23 cellular contexts compared by ENCODE assay signal in genomic region chr7:139914861-139915300, GRCh38.
A peak's percentile ranks its signal among the peaks of the same experiment; 100 is the strongest.
DNase-seq lines count a peak whose midpoint lies in the region; ATAC-seq and TF ChIP-seq lines count a peak whose summit lies in the region.
"Had no signal": no experiment of that assay in that cellular context is flagged by ENCODE, and none has a peak within 500 bp of the region (broad histone marks: within the 10 kb centered on the region; RNA-seq: fewer than 3 reads in every experiment).

No MANE protein-coding gene starts in this region.

- peak overlapping the region; percentile 96 for H3K27ac ChIP-seq in PC-3 (ENCODE audit: low read length)
- peak overlapping the region in 4 of 5 donors; percentile 71 to 80 (median 78) for H3K27ac ChIP-seq in stomach
- H3K27ac ChIP-seq: ovary had no signal

- no peaks in the 10 kb centered on the region for H3K36me3 Mint-ChIP-seq in activated naive CD4-positive, alpha-beta T cell treated with anti-CD3 and anti-CD28 coated beads, Interleukin-2, amount 50 U/mL, for 24 hours
- no peaks in the 10 kb centered on the region for H3K36me3 Mint-ChIP-seq in activated naive CD4-positive, alpha-beta T cell treated with anti-CD3 and anti-CD28 coated beads for 36 hours (ENCODE audit: low read depth)

- H4K20me1 ChIP-seq in PC-3 (ENCODE audit: low read length): no peaks in the 10 kb centered on the region

- no peaks in the 10 kb centered on the region for H3K9me2 ChIP-seq in PC-3 (replicated peaks; ENCODE audit: low read length)

- peaks cover 11% of the 10 kb centered on the region for H3F3A ChIP-seq in PC-3 (ENCODE audit: low read length, unreplicated experiment)

- DNase-seq in activated naive CD4-positive, alpha-beta T cell treated with anti-CD3 and anti-CD28 coated beads for 36 hours: no peak
- peak; percentile 20 for DNase-seq in PC-3
- DNase-seq in fibroblast of peridontal ligament (ENCODE audit: extremely low read depth): peak; percentile 28
- no peak for DNase-seq in stomach
- no peak for DNase-seq in HEK293T (ENCODE audit: extremely low spot score)
- DNase-seq in globus pallidus (ENCODE audit: low spot score): no peak
- DNase-seq: activated CD4-positive, alpha-beta T cell treated with anti-CD3 and anti-CD28 coated beads for 36 hours; activated naive CD8-positive, alpha-beta T cell treated with anti-CD3 and anti-CD28 coated beads, Interleukin-2, amount 10 ng/mL, durations not matched to agents 7 days and 5 days; BE2C; body of pancreas; colonic mucosa; COR-L47; endodermal cell; NCI-H187; NCI-H526 treated with DMSO at 0.1 percent for 48 hours; ovary; SIG-M5; T-helper 1 cell had no signal

- H3K79me2 ChIP-seq in PC-3 (ENCODE audit: low read length): no peaks in the 10 kb centered on the region

- H3K4me1 ChIP-seq in PC-3 (ENCODE audit: insufficient read depth, low read length) (peaks cover 42% of the 10 kb centered on the region), stomach (peaks cover 21 to 39% (median 31%) of the 10 kb centered on the region in 4 donors)
- H3K4me1 ChIP-seq: BE2C, colonic mucosa had no signal

- no peaks in the 10 kb centered on the region for H3K27me3 Mint-ChIP-seq in activated naive CD4-positive, alpha-beta T cell treated with anti-CD3 and anti-CD28 coated beads, Interleukin-2, amount 50 U/mL, for 24 hours
- peaks cover 3% of the 10 kb centered on the region for H3K27me3 Mint-ChIP-seq in activated naive CD4-positive, alpha-beta T cell treated with anti-CD3 and anti-CD28 coated beads for 36 hours (ENCODE audit: low read depth)

- 69 to 82% (median 72%) methylated on average over 4 of the region's 4 CpGs for WGBS in stomach, 5 donors

- TF ChIP-seq EP300 in stomach (IDR thresholded peaks at IDR 0.05): no peak

- H3K9me3 Mint-ChIP-seq in activated naive CD4-positive, alpha-beta T cell treated with anti-CD3 and anti-CD28 coated beads, Interleukin-2, amount 50 U/mL, for 24 hours: no peaks in the 10 kb centered on the region
- no peaks in the 10 kb centered on the region for H3K9me3 Mint-ChIP-seq in activated naive CD4-positive, alpha-beta T cell treated with anti-CD3 and anti-CD28 coated beads for 36 hours
- H3K9me3 Mint-ChIP-seq: activated T-helper 1 cell treated with anti-CD3 and anti-CD28 coated beads, Interleukin-12 subunit alpha, Interleukin-12 subunit beta, Interleukin-2, Interleukin-4 antibody, amounts not matched to agents 30 ng/mL and 10 ng/mL and 1 ng/mL, durations not matched to agents 14 hours and 24 hours and 36 hours; endodermal cell had no signal

- H3K27me3 ChIP-seq in PC-3 (ENCODE audit: low read length) (no peaks in the 10 kb centered on the region), stomach (no peaks in the 10 kb centered on the region)
- H3K27me3 ChIP-seq: BE2C, body of pancreas, colonic mucosa, ovary, right atrium auricular region had no signal

- POLR2A ChIA-PET in PC-3 (lab: Charles Lee; ENCODE audit: unreplicated experiment): interaction anchor here (0.6 kb wide), 1 partner anchor 255 kb away, joined by 4 read pairs; no protein-coding TSS in a partner anchor
- POLR2A ChIA-PET in HEK293T (lab: Yijun Ruan, JAX): no interaction called here

- H3K4me3 ChIP-seq in PC-3 (ENCODE audit: low read length) (no peak overlapping the region), stomach (no peak overlapping the region)
- H3K4me3 ChIP-seq: body of pancreas, colonic mucosa, lung, ovary, right atrium auricular region had no signal

- H3K4me1 Mint-ChIP-seq in activated naive CD4-positive, alpha-beta T cell treated with anti-CD3 and anti-CD28 coated beads, Interleukin-2, amount 50 U/mL, for 24 hours: peaks cover 23% of the 10 kb centered on the region
- peaks cover 24% of the 10 kb centered on the region for H3K4me1 Mint-ChIP-seq in activated naive CD4-positive, alpha-beta T cell treated with anti-CD3 and anti-CD28 coated beads for 36 hours (ENCODE audit: low read depth)

- no peak for ATAC-seq in PC-3
- ATAC-seq in HG03469 (IDR thresholded peaks at IDR 0.05; ENCODE audit: unreplicated experiment): no peak
- ATAC-seq: activated CD4-positive, alpha-beta T cell treated with anti-CD3 and anti-CD28 coated beads for 36 hours had no signal

- no TSS peak for BruUV-seq in PC-3 (replicated peaks; lab: Mats Ljungman, UMichigan)

- no peaks in the 10 kb centered on the region for H3K36me3 ChIP-seq in PC-3 (ENCODE audit: low read depth, low read length)
- peaks cover 0 to 5% (median 0%) of the 10 kb centered on the region in 4 donors for H3K36me3 ChIP-seq in stomach
- H3K36me3 ChIP-seq: BE2C, colonic mucosa, ovary, right atrium auricular region had no signal

- H3K9me3 ChIP-seq in PC-3 (ENCODE audit: low read length) (no peaks in the 10 kb centered on the region), stomach (no peaks in the 10 kb centered on the region)
- H3K9me3 ChIP-seq: BE2C, body of pancreas, colonic mucosa, ovary, right atrium auricular region had no signal

- peak overlapping the region; percentile 90 for H3K27ac Mint-ChIP-seq in activated naive CD4-positive, alpha-beta T cell treated with anti-CD3 and anti-CD28 coated beads, Interleukin-2, amount 50 U/mL, for 24 hours
- no peak overlapping the region for H3K27ac Mint-ChIP-seq in activated naive CD4-positive, alpha-beta T cell treated with anti-CD3 and anti-CD28 coated beads for 36 hours
- H3K27ac Mint-ChIP-seq: activated CD4-positive, alpha-beta T cell treated with anti-CD3 and anti-CD28 coated beads for 36 hours; activated naive CD8-positive, alpha-beta T cell treated with anti-CD3 and anti-CD28 coated beads, Interleukin-2, amount 10 ng/mL, durations not matched to agents 7 days and 5 days; endodermal cell had no signal

- no peak for TF ChIP-seq CTCF in PC-3 (conservative IDR thresholded peaks at IDR 0.05; ENCODE audit: low read depth, low read length)
- TF ChIP-seq CTCF in stomach (IDR thresholded peaks at IDR 0.05): no peak

- CTCF ChIA-PET in activated naive CD4-positive, alpha-beta T cell treated with anti-CD3 and anti-CD28 coated beads for 36 hours (lab: Charles Lee): interaction anchor here (1.3 kb wide), 1 partner anchor 313 kb away, joined by 3 read pairs; no protein-coding TSS in a partner anchor
- CTCF ChIA-PET in PC-3 (lab: Charles Lee): interaction anchor here (1.0 kb wide), 1 partner anchor 88 kb away, joined by 3 read pairs; no protein-coding TSS in a partner anchor
- CTCF ChIA-PET in HEK293T (lab: Yijun Ruan, JAX): no interaction called here

- intact Hi-C loops in activated naive CD4-positive, alpha-beta T cell treated with anti-CD3 and anti-CD28 coated beads for 36 hours (cut with micrococcal nuclease): loop anchor here (5.0 kb wide), 2 partner anchors 297 to 298 kb away; no protein-coding TSS in a partner anchor
- intact Hi-C loops in PC-3 (cut with micrococcal nuclease) (loop anchor here (5.0 kb wide), 1 partner anchor 243 kb away; no protein-coding TSS in a partner anchor), stomach (cut with DNase I; ENCODE audit: low total_unique reads) (no loop called here)

- peak overlapping the region; percentile 77; the same call in 1 of the 2 replicates for H3K9ac ChIP-seq in PC-3 (ENCODE audit: low read length)

- no peak overlapping the region for H3K4me3 Mint-ChIP-seq in activated naive CD4-positive, alpha-beta T cell treated with anti-CD3 and anti-CD28 coated beads, Interleukin-2, amount 50 U/mL, for 24 hours
- H3K4me3 Mint-ChIP-seq in activated naive CD4-positive, alpha-beta T cell treated with anti-CD3 and anti-CD28 coated beads for 36 hours: no peak overlapping the region
- H3K4me3 Mint-ChIP-seq: activated CD4-positive, alpha-beta T cell treated with anti-CD3 and anti-CD28 coated beads for 36 hours; activated naive CD8-positive, alpha-beta T cell treated with anti-CD3 and anti-CD28 coated beads, Interleukin-2, amount 10 ng/mL, durations not matched to agents 7 days and 5 days; activated T-helper 1 cell treated with anti-CD3 and anti-CD28 coated beads, Interleukin-12 subunit alpha, Interleukin-12 subunit beta, Interleukin-2, Interleukin-4 antibody, amounts not matched to agents 30 ng/mL and 10 ng/mL and 1 ng/mL, durations not matched to agents 14 hours and 24 hours and 36 hours; endodermal cell had no signal

- 0 out of 2 replicates have a peak overlapping the region, but pooled peaks have one; percentile 17 for H2AFZ ChIP-seq in PC-3 (ENCODE audit: low read length)

- no peak for TF ChIP-seq POLR2A in stomach (IDR thresholded peaks at IDR 0.05)

- H3K4me2 ChIP-seq in PC-3 (ENCODE audit: low read length): peak overlapping the region; percentile 36

TF ChIP-seq in HEK293T, 16 proteins besides CTCF, POLR2A, EP300 and RAD21:
- no peak for TF ChIP-seq SUZ12 (IDR thresholded peaks at IDR 0.05)
- TF ChIP-seq CTBP1 (IDR thresholded peaks at IDR 0.05; ENCODE audit: borderline replicate concordance): no peak
- no peak for TF ChIP-seq TARDBP (IDR thresholded peaks at IDR 0.05)
- no peak for TF ChIP-seq FOXK2 (IDR thresholded peaks at IDR 0.05)
- no peak for TF ChIP-seq HDGF (IDR thresholded peaks at IDR 0.05; ENCODE audit: borderline replicate concordance)
- no peak for TF ChIP-seq PKNOX1 (IDR thresholded peaks at IDR 0.05)
- no peak for TF ChIP-seq ELF4 (IDR thresholded peaks at IDR 0.05)
- no peak for TF ChIP-seq SP1 (IDR thresholded peaks at IDR 0.05)
- TF ChIP-seq FOXA1 (IDR thresholded peaks at IDR 0.05): no peak
- TF ChIP-seq FOXM1 (IDR thresholded peaks at IDR 0.05; ENCODE audit: borderline replicate concordance): no peak
- TF ChIP-seq BHLHE40 (IDR thresholded peaks at IDR 0.05; ENCODE audit: borderline replicate concordance): no peak
- no peak for TF ChIP-seq LEF1 (IDR thresholded peaks at IDR 0.05; ENCODE audit: borderline replicate concordance)
- TF ChIP-seq ZNF384 (IDR thresholded peaks at IDR 0.05): no peak
- TF ChIP-seq L3MBTL2 (conservative IDR thresholded peaks at IDR 0.05): no peak
- TF ChIP-seq NFRKB (IDR thresholded peaks at IDR 0.05): no peak
- no peak for TF ChIP-seq ARNT (IDR thresholded peaks at IDR 0.05)
TF ChIP-seq in HEK293T: peak in this region for 0.

Comparison
In these comparisons a context has a peak if more than half of its experiments do, and no peak if none do; other contexts are left out.
1. DNase-seq: peak in PC-3 (single experiment) and fibroblast of peridontal ligament (single experiment); none in activated naive CD4-positive, alpha-beta T cell treated with anti-CD3 and anti-CD28 coated beads for 36 hours (single experiment), stomach (single experiment), HEK293T (single experiment) and globus pallidus (single experiment).